16 cellular contexts compared by ENCODE assay signal in the genomic region with DNA sequence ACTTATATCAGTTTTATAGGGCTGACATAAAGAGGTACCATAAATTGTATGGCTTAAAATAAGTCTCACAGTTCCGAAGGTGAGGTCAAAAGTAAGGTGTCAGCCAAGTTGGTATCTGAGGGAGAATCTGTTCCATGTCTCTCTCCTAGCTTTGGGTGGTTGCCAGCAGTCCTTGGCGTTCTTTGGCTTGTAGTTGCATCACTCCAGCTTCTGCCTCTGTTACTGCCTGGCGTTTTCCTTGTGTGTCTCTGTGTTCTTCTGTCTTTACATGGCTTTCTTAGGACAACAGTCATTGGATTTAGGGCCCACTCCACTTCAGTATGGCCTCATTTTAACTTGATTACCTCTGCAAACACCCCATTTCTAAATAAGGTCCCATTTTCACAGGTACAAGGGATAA. TPM values are rescaled to one million over a fixed set of nuclear protein-coding genes. Genes with fewer than 3 reads are reported as not detected.
A peak's percentile ranks its signal among the peaks of the same experiment; 100 is the strongest.
DNase-seq lines count a peak whose midpoint lies in the region; ATAC-seq, FAIRE-seq and TF ChIP-seq lines count a peak whose summit lies in the region.
"Had no signal": no experiment of that assay in that cellular context is flagged by ENCODE, and none has a peak within 500 bp of the region (broad histone marks: within the 10 kb centered on the region; RNA-seq: fewer than 3 reads in every experiment).

No MANE protein-coding gene starts in this region.

- H3K4me3 ChIP-seq in hepatocyte, result no peak overlapping the region
- H3K4me3 ChIP-seq in small intestine (ENCODE audit: low read depth in 1 of 2, low read length in 2 of 2), result no peak overlapping the region

- H3K4me2 ChIP-seq in hepatocyte, result no peak overlapping the region

- no peaks in the 10 kb centered on the region for H3K36me3 ChIP-seq in hepatocyte (replicated peaks; ENCODE audit: insufficient read depth, low read depth)
- H3K36me3 ChIP-seq in small intestine (ENCODE audit: control insufficient read depth in 2 of 2, insufficient read depth in 2 of 2, low read length in 2 of 2), result no peaks in the 10 kb centered on the region

- no peaks in the 10 kb centered on the region for H3K9me3 Mint-ChIP-seq in CD4-positive, alpha-beta T cell
- H3K9me3 Mint-ChIP-seq: CD8-positive, alpha-beta memory T cell; IgD-negative memory B cell had no signal

- H3K79me2 ChIP-seq in hepatocyte, result no peaks in the 10 kb centered on the region

- H3K27ac ChIP-seq in hepatocyte (no peak overlapping the region), small intestine (ENCODE audit: low read depth in 1 of 2, low read length in 1 of 2) (no peak overlapping the region)
- no peak overlapping the region for H3K27ac ChIP-seq in CD4-positive, alpha-beta T cell (ENCODE audit: low read depth, low read length)

- H3K27me3 ChIP-seq in hepatocyte, result no peaks in the 10 kb centered on the region
- H3K27me3 ChIP-seq in small intestine (ENCODE audit: control insufficient read depth in 2 of 2, insufficient read depth in 2 of 2, low read length in 2 of 2), result no peaks in the 10 kb centered on the region
- no peaks in the 10 kb centered on the region for H3K27me3 ChIP-seq in CD4-positive, alpha-beta T cell (ENCODE audit: control insufficient read depth, insufficient read depth, low read length)

- H3K9me2 ChIP-seq in hepatocyte (replicated peaks; ENCODE audit: insufficient read depth), result no peaks in the 10 kb centered on the region

- 57% methylated on average over 3 of the region's 3 CpGs for WGBS in hepatocyte (ENCODE audit: low lambda C conversion rate, missing lambda C conversion rate)
- WGBS in small intestine, 3 donors, result 18 to 36% (median 33%) methylated on average over 3 of the region's 3 CpGs

- DNase-seq in HT-29 (ENCODE audit: low spot score), result peak; percentile 74
- peak; percentile 77 for DNase-seq in amniotic epithelial cell (ENCODE audit: low read depth)
- DNase-seq in hepatocyte (ENCODE audit: low spot score), result peak; percentile 62
- DNase-seq in small intestine, result peak; percentile 74
- no peak for DNase-seq in DMS53 treated with DMSO at 0.1 percent for 48 hours (lab: John Stamatoyannopoulos, UW; ENCODE audit: unreplicated experiment)
- no peak for DNase-seq in NCI-H226
- DNase-seq in CD4-positive, alpha-beta T cell, result no peak
- DNase-seq: activated CD4-positive, alpha-beta T cell treated with anti-CD3 and anti-CD28 coated beads for 4 hours; activated effector memory CD4-positive, alpha-beta T cell treated with Interleukin-2 at 50 U/mL for 16 hours; caudate nucleus; CD8-positive, alpha-beta memory T cell; naive B cell had no signal

- H2AFZ ChIP-seq in hepatocyte, result no peak overlapping the region

- no peak overlapping the region for H3K4me3 Mint-ChIP-seq in CD4-positive, alpha-beta T cell
- H3K4me3 Mint-ChIP-seq: CD8-positive, alpha-beta memory T cell; IgD-negative memory B cell; naive B cell had no signal

- H3K9me3 ChIP-seq in hepatocyte (ENCODE audit: low read depth) (no peaks in the 10 kb centered on the region), small intestine (ENCODE audit: control insufficient read depth, low read depth) (no peaks in the 10 kb centered on the region)
- H3K9me3 ChIP-seq in CD4-positive, alpha-beta T cell (ENCODE audit: control insufficient read depth, low read length), result no peaks in the 10 kb centered on the region

- POLR2A ChIA-PET in CD4-positive, alpha-beta T cell (lab: Charles Lee), result no interaction called here

- no peaks in the 10 kb centered on the region for H3K4me1 ChIP-seq in hepatocyte (ENCODE audit: insufficient read depth)
- no peaks in the 10 kb centered on the region for H3K4me1 ChIP-seq in small intestine (ENCODE audit: control insufficient read depth in 2 of 2, insufficient read depth in 1 of 2, low read depth in 1 of 2, low read length in 1 of 2)

- CTCF ChIA-PET in CD4-positive, alpha-beta T cell (lab: Charles Lee), result no interaction called here

- ATAC-seq in CD4-positive, alpha-beta T cell (ENCODE audit: poor library complexity), result no peak
- ATAC-seq: Panc1 had no signal

- TF ChIP-seq CTCF in hepatocyte (IDR thresholded peaks at IDR 0.05; ENCODE audit: poor library complexity), result no peak
- TF ChIP-seq CTCF in CD4-positive, alpha-beta T cell (IDR thresholded peaks at IDR 0.05), result no peak

- H3K4me1 Mint-ChIP-seq in CD4-positive, alpha-beta T cell (ENCODE audit: low read depth), result no peaks in the 10 kb centered on the region
- H3K4me1 Mint-ChIP-seq: CD8-positive, alpha-beta memory T cell; IgD-negative memory B cell had no signal

- no peak overlapping the region for H3K27ac Mint-ChIP-seq in CD4-positive, alpha-beta T cell
- H3K27ac Mint-ChIP-seq: CD8-positive, alpha-beta memory T cell; IgD-negative memory B cell; naive B cell had no signal

- FAIRE-seq in small intestine (lab: Jason Lieb, UNC), result no peak

- intact Hi-C loops in CD4-positive, alpha-beta T cell (cut with DNase I, micrococcal nuclease), result no loop called here

- H4K20me1 ChIP-seq in hepatocyte (ENCODE audit: insufficient read depth, poor library complexity, severe bottlenecking), result no peaks in the 10 kb centered on the region

- H3K27me3 Mint-ChIP-seq in CD4-positive, alpha-beta T cell, result peaks cover under 1% of the 10 kb centered on the region
- H3K27me3 Mint-ChIP-seq: naive B cell had no signal

- no peaks in the 10 kb centered on the region for H3K36me3 Mint-ChIP-seq in CD4-positive, alpha-beta T cell (ENCODE audit: low read depth)
- H3K36me3 Mint-ChIP-seq: naive B cell had no signal

RNA-seq across cellular contexts. Expression of a gene that starts 16.7 kb away (rescaled TPM):
- total RNA-seq in HT-29 (2014; rRNA removed; shearing (Covaris generic)), result 88.5 and 98.1 TPM in 2 replicates
- total RNA-seq in hepatocyte, result 1.9 and 5.0 TPM in 2 replicates
- polyA plus RNA-seq in hepatocyte (2.8 and 3.4 TPM in 2 replicates), small intestine (under 1 TPM in 1 of 3 donors, not detected in 2; 0.36 TPM)
- not detected for total RNA-seq in CD4-positive, alpha-beta T cell
- total RNA-seq: CD8-positive, alpha-beta memory T cell; skeletal muscle tissue; T-helper 1 cell treated with Interleukin-12 subunit alpha and Interleukin-12 subunit beta and Interleukin-4 antibody, amounts not matched to agents 30 ng/mL and 1 ng/mL, for 36 hours had no signal
- polyA plus RNA-seq: CD8-positive, alpha-beta memory T cell; IgD-negative memory B cell had no signal

Comparison
In these comparisons a context has a peak if more than half of its experiments do, and no peak if none do; other contexts are left out.
1. DNase-seq: peak in HT-29 (single experiment), amniotic epithelial cell (single experiment), hepatocyte (single experiment) and small intestine (single experiment); none in DMS53 treated with DMSO at 0.1 percent for 48 hours (single experiment), NCI-H226 (single experiment) and CD4-positive, alpha-beta T cell (0 of 10).
2. RNA of a gene that starts 16.7 kb away (total RNA-seq): 88.5 to 98.1 TPM in HT-29; 1.9 to 5.0 TPM in hepatocyte and not detected in CD4-positive, alpha-beta T cell; every median in the first group is over 10 times any median in the second.